16 cellular contexts compared by ENCODE assay signal in the genomic region with DNA sequence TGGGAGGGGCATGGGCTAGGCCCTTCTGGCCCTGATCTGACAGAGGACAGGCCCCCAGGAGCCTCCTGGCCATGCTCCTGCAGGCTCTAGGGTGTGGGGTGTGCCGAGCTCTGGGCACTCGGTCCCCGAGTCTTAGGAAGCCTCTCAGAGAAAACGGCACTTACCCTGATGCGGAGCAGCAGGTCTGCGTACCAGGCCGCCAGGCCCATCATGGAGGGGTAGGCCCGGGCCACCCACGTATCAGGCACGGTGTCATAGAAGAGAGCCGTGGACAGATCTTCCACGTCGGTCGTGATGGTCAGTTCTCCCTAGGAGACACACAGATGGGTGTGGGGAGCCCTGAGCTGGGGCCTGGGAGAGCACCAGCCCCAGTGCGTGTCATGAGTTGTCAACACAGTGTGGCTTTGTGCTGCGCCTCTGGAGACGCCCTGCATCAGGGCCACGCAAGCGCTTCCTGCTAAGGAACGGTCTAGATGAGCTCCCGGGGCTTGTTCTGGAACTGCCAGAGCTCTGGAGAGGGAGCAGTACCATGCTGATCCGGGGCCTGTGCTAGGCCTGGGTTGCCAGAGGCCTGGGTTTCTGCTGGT.
"Had no signal": no experiment of that assay in that cellular context is flagged by ENCODE, and none has a peak within 500 bp of the region (broad histone marks: within the 10 kb centered on the region; RNA-seq: fewer than 3 reads in every experiment).

No MANE protein-coding gene starts in this region.

- H3K27ac Mint-ChIP-seq: immature natural killer cell; stimulated activated effector memory CD8-positive, alpha-beta T cell treated with anti-CD3 and anti-CD28 coated beads, Interleukin-12 subunit alpha, Interleukin-12 subunit beta, amount 100 ng/mL, for 72 hours had no signal

- ATAC-seq: activated CD4-positive, CD25-positive, alpha-beta regulatory T cell treated with anti-CD3 and anti-CD28 coated beads, Interleukin-2, amount 50 U/mL, for 24 hours; left colon; stimulated activated effector memory CD8-positive, alpha-beta T cell treated with anti-CD3 and anti-CD28 coated beads, Interleukin-12 subunit alpha, Interleukin-12 subunit beta, amount 100 ng/mL, for 72 hours had no signal

- H3K4me3 Mint-ChIP-seq: immature natural killer cell; neural crest cell; stimulated activated effector memory CD8-positive, alpha-beta T cell treated with anti-CD3 and anti-CD28 coated beads, Interleukin-12 subunit alpha, Interleukin-12 subunit beta, amount 100 ng/mL, for 72 hours had no signal

- H3K9me3 ChIP-seq: colonic mucosa, esophagus muscularis mucosa, lower lobe of right lung, transverse colon, vagina had no signal

- H3K27me3 ChIP-seq: cardiac muscle cell, colonic mucosa, esophagus muscularis mucosa, transverse colon, vagina had no signal

- H3K27ac ChIP-seq: cardiac muscle cell, colonic mucosa, esophagus muscularis mucosa, parathyroid adenoma, transverse colon, vagina had no signal

- H3K79me2 ChIP-seq: parathyroid adenoma had no signal

- H3K4me1 ChIP-seq: colonic mucosa, parathyroid adenoma, vagina had no signal

- H3K9ac ChIP-seq: parathyroid adenoma had no signal

- H3K4me3 ChIP-seq: cardiac muscle cell, colonic mucosa, esophagus muscularis mucosa, lower lobe of right lung, transverse colon, vagina had no signal

- DNase-seq: activated effector memory CD4-positive, alpha-beta T cell treated with Interleukin-2 at 50 U/mL for 16 hours; activated naive CD4-positive, alpha-beta T cell treated with anti-CD3 and anti-CD28 coated beads, Interleukin-2, amount 50 U/mL, for 16 hours; colonic mucosa; glutamatergic neuron; immature natural killer cell; left colon; retina; transverse colon had no signal

- H3K9me3 Mint-ChIP-seq: immature natural killer cell; neural crest cell; stimulated activated effector memory CD8-positive, alpha-beta T cell treated with anti-CD3 and anti-CD28 coated beads, Interleukin-12 subunit alpha, Interleukin-12 subunit beta, amount 100 ng/mL, for 72 hours had no signal

- H2AFZ ChIP-seq: parathyroid adenoma had no signal
